ENCODE assay signal across 8 cellular contexts in the genomic region with DNA sequence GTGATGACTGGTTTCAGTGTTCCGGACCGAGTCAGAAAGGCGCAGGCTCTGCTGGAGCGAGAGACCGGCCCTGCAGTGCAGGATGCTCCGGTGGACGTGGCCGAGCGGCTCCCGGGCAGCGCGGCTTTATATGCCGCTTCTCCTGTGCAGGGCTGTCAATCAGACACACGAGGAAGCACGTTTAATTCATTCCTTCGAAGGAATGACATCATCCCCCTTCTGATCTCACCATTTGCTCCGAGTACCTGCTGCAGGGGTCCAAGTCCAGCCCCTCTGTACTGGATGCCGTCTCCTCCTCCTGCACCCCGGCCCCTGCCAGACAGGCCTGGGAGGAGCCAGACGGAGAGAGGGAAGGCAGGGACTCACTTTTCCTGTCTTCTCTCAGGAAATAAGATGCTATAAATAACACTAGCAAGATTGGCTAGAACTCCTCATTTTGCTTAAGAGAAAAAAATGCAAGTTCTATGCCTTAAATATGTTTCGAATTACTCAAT. TPM values are rescaled to one million over a fixed set of nuclear protein-coding genes. Genes with fewer than 3 reads are reported as not detected.
DNase-seq lines count a peak whose midpoint lies in the region; ATAC-seq and TF ChIP-seq lines count a peak whose summit lies in the region.

A gene (minus strand): TSS at position 102 of the 494 bp plus-strand sequence. CDS start 3,062 bp downstream, outside the sequence.

- H3K9me3 ChIP-seq in Panc1 (ENCODE audit: control insufficient read depth, insufficient read depth, low read depth, low read length) (no peaks in the 10 kb centered on the region), neural cell (ENCODE audit: low read length) (no peaks in the 10 kb centered on the region)

- H3K27ac ChIP-seq in Panc1 (ENCODE audit: low read length) (no peak within 1 kb of the TSS), neural cell (ENCODE audit: low read length) (no peak within 1 kb of the TSS)

- ATAC-seq in Panc1 (peak; percentile 56; the same call in 1 of the 2 replicates), GM19395 (IDR thresholded peaks at IDR 0.05; ENCODE audit: unreplicated experiment) (no peak)

- no peak within 1 kb of the TSS for H2AFZ ChIP-seq in neural cell (ENCODE audit: low read depth, low read length)

- BruUV-seq in Panc1 (replicated peaks; lab: Mats Ljungman, UMichigan): no TSS peak

- no peaks in the 10 kb centered on the region for H4K20me1 ChIP-seq in neural cell (ENCODE audit: insufficient read depth)

- H3K4me3 ChIP-seq in AG04449 (ENCODE audit: low read depth, low read length): peak within 1 kb of the TSS; percentile 76
- peak within 1 kb of the TSS; percentile 17 to 23; a peak in 2 of 4 replicates for H3K4me3 ChIP-seq in Panc1 (ENCODE audit: low read depth in 2 of 2, low read length in 2 of 2)
- H3K4me3 ChIP-seq in foreskin fibroblast (ENCODE audit: low read depth in 1 of 2, low read length in 2 of 2): peak within 1 kb of the TSS; percentile 84 to 95
- peak within 1 kb of the TSS; percentile 66 for H3K4me3 ChIP-seq in neural cell (ENCODE audit: low read length)

- H3K4me2 ChIP-seq in neural cell (ENCODE audit: low read length): peak within 1 kb of the TSS; percentile 62

- peaks cover 3% of the 10 kb centered on the region; the same call in 1 of the 2 replicates for H3K4me1 ChIP-seq in Panc1 (ENCODE audit: control insufficient read depth, insufficient read depth, low read length)

- peak; percentile 75 for DNase-seq in AG04449 (ENCODE audit: low read depth, low spot score)
- DNase-seq in Panc1 (ENCODE audit: low read depth, low spot score): no peak
- DNase-seq in foreskin fibroblast: peak; percentile 94 to 96
- DNase-seq in NCI-H2107 (lab: John Stamatoyannopoulos, UW): no peak
- no peak for DNase-seq in NAMALWA (ENCODE audit: low spot score)
- no peak for DNase-seq in NOMO-1 treated with DMSO at 0.1 percent for 48 hours (lab: John Stamatoyannopoulos, UW; ENCODE audit: unreplicated experiment)

- POLR2A ChIA-PET in AG04449 (lab: Yijun Ruan, JAX) (interaction anchor here (1.3 kb wide), 1 partner anchor 14 kb away, joined by 6 read pairs; no protein-coding TSS in a partner anchor), Panc1 (lab: Charles Lee) (no interaction called here)

- peaks cover 10% of the 10 kb centered on the region; the same call in 1 of the 2 replicates for H3K27me3 ChIP-seq in Panc1 (ENCODE audit: control insufficient read depth, insufficient read depth, low read length)
- H3K27me3 ChIP-seq in neural cell (ENCODE audit: insufficient read depth, low read depth, low read length): peaks cover 27% of the 10 kb centered on the region

- intact Hi-C loops in Panc1 (cut with micrococcal nuclease; ENCODE audit: unreplicated experiment): no loop called here

- H3K9ac ChIP-seq in neural cell (ENCODE audit: low read length): peak within 1 kb of the TSS; percentile 21

- no peak for TF ChIP-seq EP300 in neural cell (conservative IDR thresholded peaks at IDR 0.05; ENCODE audit: poor library complexity, severe bottlenecking)

- no peak for TF ChIP-seq RAD21 in neural cell (conservative IDR thresholded peaks at IDR 0.05)

- H3K36me3 ChIP-seq in Panc1 (ENCODE audit: control insufficient read depth, insufficient read depth, low read length) (no peaks in the 10 kb centered on the region), neural cell (ENCODE audit: insufficient read depth, low read length) (no peaks in the 10 kb centered on the region)

- in situ Hi-C loops in Panc1 (cut with HindIII; ENCODE audit: low pct_unique_long_range_greater_than_20kb, low sequenced_read_pairs): no loop called here

- no peaks in the 10 kb centered on the region for H3F3A ChIP-seq in neural cell (ENCODE audit: insufficient read depth, low read length, poor library complexity, severe bottlenecking)

- CTCF ChIA-PET in AG04449 (lab: Yijun Ruan, JAX): no interaction called here
- CTCF ChIA-PET in Panc1 (lab: Charles Lee): no interaction called here

- H3K79me2 ChIP-seq in neural cell (replicated peaks; ENCODE audit: insufficient read depth, low read length): no peaks in the 10 kb centered on the region

- TF ChIP-seq CTCF in AG04449 (IDR thresholded peaks at IDR 0.05; ENCODE audit: insufficient read depth, low read length, missing control alignments) (no peak), Panc1 (IDR thresholded peaks at IDR 0.05) (no peak), foreskin fibroblast (IDR thresholded peaks at IDR 0.05; ENCODE audit: low read depth, low read length) (no peak), neural cell (IDR thresholded peaks at IDR 0.05; ENCODE audit: poor library complexity, severe bottlenecking) (no peak)

- no peaks in the 10 kb centered on the region for H3K9me2 ChIP-seq in neural cell (ENCODE audit: insufficient read depth, low read length)

TF ChIP-seq in neural cell, 6 proteins besides CTCF, POLR2A, EP300 and RAD21:
- no peak for TF ChIP-seq TAF1 (IDR thresholded peaks at IDR 0.05; ENCODE audit: low read depth)
- no peak for TF ChIP-seq POLR2AphosphoS5 (IDR thresholded peaks at IDR 0.05)
- no peak for TF ChIP-seq EZH2 (IDR thresholded peaks at IDR 0.05; ENCODE audit: borderline replicate concordance, insufficient read depth, low read length, poor library complexity, severe bottlenecking)
- TF ChIP-seq, protein P1, sequence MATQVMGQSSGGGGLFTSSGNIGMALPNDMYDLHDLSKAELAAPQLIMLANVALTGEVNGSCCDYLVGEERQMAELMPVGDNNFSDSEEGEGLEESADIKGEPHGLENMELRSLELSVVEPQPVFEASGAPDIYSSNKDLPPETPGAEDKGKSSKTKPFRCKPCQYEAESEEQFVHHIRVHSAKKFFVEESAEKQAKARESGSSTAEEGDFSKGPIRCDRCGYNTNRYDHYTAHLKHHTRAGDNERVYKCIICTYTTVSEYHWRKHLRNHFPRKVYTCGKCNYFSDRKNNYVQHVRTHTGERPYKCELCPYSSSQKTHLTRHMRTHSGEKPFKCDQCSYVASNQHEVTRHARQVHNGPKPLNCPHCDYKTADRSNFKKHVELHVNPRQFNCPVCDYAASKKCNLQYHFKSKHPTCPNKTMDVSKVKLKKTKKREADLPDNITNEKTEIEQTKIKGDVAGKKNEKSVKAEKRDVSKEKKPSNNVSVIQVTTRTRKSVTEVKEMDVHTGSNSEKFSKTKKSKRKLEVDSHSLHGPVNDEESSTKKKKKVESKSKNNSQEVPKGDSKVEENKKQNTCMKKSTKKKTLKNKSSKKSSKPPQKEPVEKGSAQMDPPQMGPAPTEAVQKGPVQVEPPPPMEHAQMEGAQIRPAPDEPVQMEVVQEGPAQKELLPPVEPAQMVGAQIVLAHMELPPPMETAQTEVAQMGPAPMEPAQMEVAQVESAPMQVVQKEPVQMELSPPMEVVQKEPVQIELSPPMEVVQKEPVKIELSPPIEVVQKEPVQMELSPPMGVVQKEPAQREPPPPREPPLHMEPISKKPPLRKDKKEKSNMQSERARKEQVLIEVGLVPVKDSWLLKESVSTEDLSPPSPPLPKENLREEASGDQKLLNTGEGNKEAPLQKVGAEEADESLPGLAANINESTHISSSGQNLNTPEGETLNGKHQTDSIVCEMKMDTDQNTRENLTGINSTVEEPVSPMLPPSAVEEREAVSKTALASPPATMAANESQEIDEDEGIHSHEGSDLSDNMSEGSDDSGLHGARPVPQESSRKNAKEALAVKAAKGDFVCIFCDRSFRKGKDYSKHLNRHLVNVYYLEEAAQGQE (IDR thresholded peaks at IDR 0.05; ENCODE audit: borderline replicate concordance): no peak
- TF ChIP-seq SMC3 (conservative IDR thresholded peaks at IDR 0.05; ENCODE audit: poor library complexity): no peak
- TF ChIP-seq MXI1 (conservative IDR thresholded peaks at IDR 0.05; ENCODE audit: poor library complexity, severe bottlenecking): no peak

RNA-seq across cellular contexts. Expression of the gene that starts here (rescaled TPM):
- 0.05 TPM for total RNA-seq in Panc1 (2021; ENCODE audit: unreplicated experiment)
- polyA plus RNA-seq in Panc1 (2012; ENCODE audit: insufficient read length): 0.23 TPM
- 0.88 and 1.0 TPM in 2 replicates for polyA plus RNA-seq in neural cell
- 1.5 and 1.9 TPM in 2 replicates for polyA minus RNA-seq in neural cell

Comparison
In these comparisons a context has a peak if more than half of its experiments do, and no peak if none do; other contexts are left out.
1. Peak in ATAC-seq and H3K4me3 ChIP-seq in Panc1; RNA of the gene not detected or under 1 TPM.
2. DNase-seq: peak in AG04449 (single experiment) and foreskin fibroblast (2 of 2); none in Panc1 (single experiment), NCI-H2107 (single experiment), NAMALWA (single experiment) and NOMO-1 treated with DMSO at 0.1 percent for 48 hours (single experiment).
3. H3K4me3 ChIP-seq: peak in every context shown above with its lines; median percentile 90 in foreskin fibroblast; 76 in AG04449; 66 in neural cell; 20 in Panc1.